In genomic region chr9:130053504-130054427, GRCh38 we compare ENCODE assay signal across 8 cellular contexts. TPM values are rescaled to one million over a fixed set of nuclear protein-coding genes. Genes with fewer than 3 reads are reported as not detected.
DNase-seq lines count a peak whose midpoint lies in the region; ATAC-seq and TF ChIP-seq lines count a peak whose summit lies in the region.

TSS of gene GPR107 (plus strand) at chr9:130053906. CDS start at chr9:130053933, 27 bp downstream.

- intact Hi-C loops in OCI-LY7 (cut with micrococcal nuclease; ENCODE audit: unreplicated experiment) = no loop called here

- peak within 1 kb of the TSS; percentile 59 for H2AFZ ChIP-seq in OCI-LY7 (ENCODE audit: low read length)

- DNase-seq in Ammon's horn (ENCODE audit: low spot score) (peak; percentile 82), OCI-LY7 (ENCODE audit: low spot score) (peak; percentile 75), activated T-cell treated with anti-CD3 and anti-CD28 coated beads for 48 hours (ENCODE audit: low read depth) (peak; percentile 77), epithelial cell of prostate (ENCODE audit: low read depth, low spot score) (no peak), mucosa of gallbladder (ENCODE audit: low spot score) (peak; percentile 70)
- DNase-seq in stimulated activated CD8-positive, alpha-beta memory T cell treated with anti-CD3 and anti-CD28 coated beads, Interleukin-4, amount 100 ng/mL, for 4 hours (ENCODE audit: low read depth in 2 of 2, low spot score in 1 of 2) = peak; percentile 51 to 63

- POLR2A ChIA-PET in OCI-LY7 (lab: Charles Lee) = interaction anchor here (0.8 to 1.8 kb wide), 10 partner anchors 8 to 169 kb away, joined by 3 to 10 read pairs (median 4); partner anchors contain the start of gene FNBP1

- ATAC-seq in GM19043 (IDR thresholded peaks at IDR 0.05; ENCODE audit: low read depth, unreplicated experiment) (peak; percentile 69), HG03442 (IDR thresholded peaks at IDR 0.05; ENCODE audit: unreplicated experiment) (peak; percentile 68)

- H4K20me1 ChIP-seq in OCI-LY7 (ENCODE audit: insufficient read depth, low read length) = no peaks in the 10 kb centered on the region; the same call in 1 of the 2 replicates

- H3K4me3 ChIP-seq in OCI-LY7 (ENCODE audit: low read depth, low read length, poor library complexity, severe bottlenecking) = peak within 1 kb of the TSS; percentile 92

- no peaks in the 10 kb centered on the region for H3K9me2 ChIP-seq in OCI-LY7 (ENCODE audit: insufficient read depth, low read length)

- H3K4me2 ChIP-seq in OCI-LY7 (ENCODE audit: low read length) = peak within 1 kb of the TSS; percentile 99

- H3K79me2 ChIP-seq in OCI-LY7 (ENCODE audit: insufficient read depth, low read depth, low read length) = peaks cover 73% of the 10 kb centered on the region

- no peak for TF ChIP-seq CTCF in OCI-LY7 (conservative IDR thresholded peaks at IDR 0.05; ENCODE audit: low read length)

- no TSS peak for BruUV-seq in OCI-LY7 (replicated peaks; lab: Mats Ljungman, UMichigan)

- CTCF ChIA-PET in OCI-LY7 (lab: Charles Lee; ENCODE audit: unreplicated experiment) = no interaction called here

- H3K4me1 ChIP-seq in OCI-LY7 (ENCODE audit: insufficient read depth, low read length, poor library complexity, severe bottlenecking) = peaks cover 52% of the 10 kb centered on the region

- no peaks in the 10 kb centered on the region for H3K9me3 ChIP-seq in OCI-LY7 (ENCODE audit: low read length)

- peak within 1 kb of the TSS; percentile 50 for H3K27ac ChIP-seq in OCI-LY7 (ENCODE audit: low read depth, low read length, poor library complexity, severe bottlenecking)
- H3K27ac ChIP-seq in epithelial cell of prostate = peak within 1 kb of the TSS; percentile 75

- peaks cover 9% of the 10 kb centered on the region; the same call in 1 of the 2 replicates for H3K36me3 ChIP-seq in OCI-LY7 (ENCODE audit: insufficient read depth, low read length)

RNA-seq across cellular contexts. Expression of gene GPR107, which starts in this region (rescaled TPM):
- 8.7 and 10.4 TPM in 2 replicates for total RNA-seq in OCI-LY7 (2014; rRNA removed; shearing (Covaris generic))
- total RNA-seq in OCI-LY7 (2022) (24.3 and 28.8 TPM in 2 replicates), mucosa of gallbladder (39.6 TPM)
